Comparison of ENCODE assay signal across 29 cellular contexts in the genomic region with DNA sequence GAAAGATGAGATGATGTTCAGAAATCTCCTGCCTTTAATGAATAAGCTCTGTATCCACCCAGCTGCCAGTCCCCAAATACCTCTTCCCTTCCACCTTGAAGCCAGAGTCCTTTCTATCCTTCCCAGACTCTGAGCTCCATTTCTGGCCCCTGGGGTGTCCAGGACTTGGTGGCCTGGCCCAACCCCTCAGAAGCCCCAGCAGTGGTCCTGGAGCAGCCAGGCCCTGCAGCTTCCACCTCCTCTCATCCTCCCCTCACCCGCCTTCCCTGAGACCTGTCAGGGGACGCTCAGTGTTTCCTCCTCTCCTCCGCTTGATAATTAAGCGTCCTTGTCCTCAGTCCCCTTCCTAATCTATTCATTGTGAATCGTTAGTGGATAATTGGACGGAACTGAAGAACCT.
"Had no signal": no experiment of that assay in that cellular context is flagged by ENCODE, and none has a peak within 500 bp of the region (broad histone marks: within the 10 kb centered on the region; RNA-seq: fewer than 3 reads in every experiment).

No MANE protein-coding gene starts in this region.

- H3K4me1 ChIP-seq: adrenal gland, ascending aorta, body of pancreas, breast epithelium had no signal

- H3K27me3 ChIP-seq: ascending aorta, body of pancreas, brain microvascular endothelial cell had no signal

- H3K36me3 ChIP-seq: adrenal gland, ascending aorta, brain microvascular endothelial cell, breast epithelium, cardiac muscle cell had no signal

- H3K9me3 ChIP-seq: adrenal gland, ascending aorta, body of pancreas, breast epithelium had no signal

- H3K27ac ChIP-seq: adrenal gland, ascending aorta, body of pancreas, brain microvascular endothelial cell, breast epithelium, cardiac muscle cell had no signal

- H3K4me3 ChIP-seq: adrenal gland, ascending aorta, body of pancreas, breast epithelium, cardiac muscle cell had no signal

- DNase-seq: activated effector memory CD4-positive, alpha-beta T cell treated with anti-CD3 and anti-CD28 coated beads, Interleukin-2, amount 50 U/mL, for 16 hours; activated effector memory CD4-positive, alpha-beta T cell treated with Interleukin-2 at 50 U/mL for 16 hours; activated gamma-delta T cell; activated gamma-delta T cell treated with Interleukin-2 at 50 U/mL for 16 hours; activated naive CD4-positive, alpha-beta T cell; activated naive CD4-positive, alpha-beta T cell treated with anti-CD3 and anti-CD28 coated beads for 36 hours; activated naive CD4-positive, alpha-beta T cell treated with anti-CD3 and anti-CD28 coated beads, Interleukin-2, amount 10 ng/mL, durations not matched to agents 7 days and 5 days; activated naive CD4-positive, alpha-beta T cell treated with anti-CD3 and anti-CD28 coated beads, Interleukin-2, amount 50 U/mL, for 16 hours; activated naive CD4-positive, alpha-beta T cell treated with Interleukin-2 at 50 U/mL for 16 hours; activated naive CD8-positive, alpha-beta T cell treated with anti-CD3 and anti-CD28 coated beads for 36 hours; activated naive CD8-positive, alpha-beta T cell treated with anti-CD3 and anti-CD28 coated beads, Interleukin-2, amount 10 ng/mL, durations not matched to agents 7 days and 5 days; activated naive CD8-positive, alpha-beta T cell treated with anti-CD3 and anti-CD28 coated beads, Interleukin-2, amount 50 U/mL, for 24 hours; activated T-cell treated with anti-CD3 and anti-CD28 coated beads for 4 hours; activated T-cell treated with anti-CD3 and anti-CD28 coated beads, Interleukin-2, amount 50 U/mL, for 1 hour; activated T-cell treated with anti-CD3 and anti-CD28 coated beads, Interleukin-2, amount 50 U/mL, for 24 hours; activated T-cell treated with anti-CD3 and anti-CD28 coated beads, Interleukin-2, amount 50 U/mL, for 4 hours; activated T-cell treated with anti-CD3 and anti-CD28 coated beads, Interleukin-2, amount 50 U/mL, for 48 hours; activated T-cell treated with anti-CD3 and anti-CD28 coated beads, Interleukin-2, amount 50 U/mL, for 72 hours; adrenal gland; amniotic stem cell; amygdala; anterior cingulate cortex; body of pancreas; brain microvascular endothelial cell; central memory CD4-positive, alpha-beta T cell; cerebellar nuclear complex had no signal
